ENCODE assay signal across 9 cellular contexts in genomic region chr1:201740086-201740541, GRCh38.
DNase-seq lines count a peak whose midpoint lies in the region; ATAC-seq and TF ChIP-seq lines count a peak whose summit lies in the region.
"Had no signal": no experiment of that assay in that cellular context is flagged by ENCODE, and none has a peak within 500 bp of the region (broad histone marks: within the 10 kb centered on the region; RNA-seq: fewer than 3 reads in every experiment).

No MANE protein-coding gene starts in this region.

- H3K27me3 Mint-ChIP-seq in activated T-cell treated with anti-CD3 and anti-CD28 coated beads, Interleukin-2, amount 50 U/mL, for 4 hours (ENCODE audit: low read depth) = peaks cover 24% of the 10 kb centered on the region
- no peaks in the 10 kb centered on the region for H3K27me3 Mint-ChIP-seq in type B pancreatic cell

- peaks cover 2 to 41% of the 10 kb centered on the region in 2 donors for H3K4me1 ChIP-seq in lung (ENCODE audit: control insufficient read depth in 2 of 2, insufficient read depth in 2 of 2, low read length in 2 of 2)
- peaks cover 5 to 22% of the 10 kb centered on the region in 2 donors for H3K4me1 ChIP-seq in adrenal gland (replicated peaks in 1 of 2)

- intact Hi-C loops in adrenal gland (cut with DNase I) = no loop called here

- no peak for TF ChIP-seq CTCF in cardiac fibroblast (IDR thresholded peaks at IDR 0.05; ENCODE audit: low read depth, low read length)
- no peak for TF ChIP-seq CTCF in lung (IDR thresholded peaks at IDR 0.05; ENCODE audit: control extremely low read depth, extremely low read depth)
- TF ChIP-seq CTCF in type B pancreatic cell (conservative IDR thresholded peaks at IDR 0.05) = peak; percentile 24
- no peak for TF ChIP-seq CTCF in adrenal gland (IDR thresholded peaks at IDR 0.05)

- H3K36me3 ChIP-seq in lung (ENCODE audit: control insufficient read depth in 2 of 2, insufficient read depth in 2 of 2, low read length in 2 of 2) (no peaks in the 10 kb centered on the region), adrenal gland (replicated peaks in 1 of 2) (no peaks in the 10 kb centered on the region)

- H3K27ac Mint-ChIP-seq in type B pancreatic cell = peak overlapping the region; percentile 79

- H3K27ac ChIP-seq in lung (ENCODE audit: low read depth in 1 of 2, low read length in 1 of 2) = peak overlapping the region; percentile 6 to 90
- H3K27ac ChIP-seq in adrenal gland = peak overlapping the region in 2 of 5 donors; percentile 49 to 73

- H3K4me3 Mint-ChIP-seq in activated T-cell treated with anti-CD3 and anti-CD28 coated beads, Interleukin-2, amount 50 U/mL, for 4 hours = peak overlapping the region; percentile 88
- peak overlapping the region; percentile 96 for H3K4me3 Mint-ChIP-seq in type B pancreatic cell

- WGBS in lung, 2 donors = 16 to 21% methylated on average over 24 to 29 of the region's 29 CpGs
- WGBS in adrenal gland, 4 donors = 1 to 6% (median 3%) methylated on average over 12 to 29 of the region's 29 CpGs

- no peaks in the 10 kb centered on the region for H3K9me3 Mint-ChIP-seq in activated T-cell treated with anti-CD3 and anti-CD28 coated beads, Interleukin-2, amount 50 U/mL, for 4 hours
- H3K9me3 Mint-ChIP-seq in type B pancreatic cell = no peaks in the 10 kb centered on the region

- H3K36me3 Mint-ChIP-seq in activated T-cell treated with anti-CD3 and anti-CD28 coated beads, Interleukin-2, amount 50 U/mL, for 4 hours (ENCODE audit: insufficient read depth) = no peaks in the 10 kb centered on the region
- H3K36me3 Mint-ChIP-seq in type B pancreatic cell = peaks cover 10% of the 10 kb centered on the region

- H3K4me1 Mint-ChIP-seq in activated T-cell treated with anti-CD3 and anti-CD28 coated beads, Interleukin-2, amount 50 U/mL, for 4 hours (ENCODE audit: low read depth) = peaks cover 31% of the 10 kb centered on the region
- H3K4me1 Mint-ChIP-seq in type B pancreatic cell (ENCODE audit: unreplicated experiment) = peaks cover 65% of the 10 kb centered on the region

- no peaks in the 10 kb centered on the region for H3K9me3 ChIP-seq in lung (ENCODE audit: control insufficient read depth in 2 of 2, insufficient read depth in 1 of 2, low read length in 1 of 2)
- no peaks in the 10 kb centered on the region for H3K9me3 ChIP-seq in adrenal gland (replicated peaks in 1 of 3)

- no peak for TF ChIP-seq POLR2A in adrenal gland (IDR thresholded peaks at IDR 0.05)

- peak; percentile 16 to 37 for ATAC-seq in activated T-cell treated with anti-CD3 and anti-CD28 coated beads, Interleukin-2, amount 50 U/mL, for 4 hours
- ATAC-seq in lung (ENCODE audit: insufficient read depth, low FRiP score) (peak; percentile 31), GM18498 (IDR thresholded peaks at IDR 0.05; ENCODE audit: unreplicated experiment) (no peak)

- no peaks in the 10 kb centered on the region for H3K27me3 ChIP-seq in lung (ENCODE audit: control insufficient read depth, insufficient read depth)
- no peaks in the 10 kb centered on the region for H3K27me3 ChIP-seq in adrenal gland

- H3K4me3 ChIP-seq in cardiac fibroblast (replicated peaks in 1 of 2; ENCODE audit: low read depth in 2 of 2, low read length in 2 of 2) (peak overlapping the region; percentile 83 to 94), lung (peak overlapping the region; percentile 39), adrenal gland (peak overlapping the region in 2 of 4 donors; percentile 39 to 62)

- no peak for DNase-seq in activated T-cell treated with anti-CD3 and anti-CD28 coated beads, Interleukin-2, amount 50 U/mL, for 4 hours
- DNase-seq in activated T-cell treated with anti-CD3 and anti-CD28 coated beads for 4 hours = no peak
- no peak for DNase-seq in cardiac fibroblast (ENCODE audit: low read depth in 2 of 2)
- no peak for DNase-seq in lung (ENCODE audit: low spot score)
- no peak for DNase-seq in type B pancreatic cell (ENCODE audit: extremely low spot score, unreplicated experiment)
- no peak for DNase-seq in DMS114 treated with DMSO at 0.1 percent for 48 hours (lab: John Stamatoyannopoulos, UW; ENCODE audit: unreplicated experiment)
- DNase-seq in adrenal gland = no peak
- DNase-seq: GF-D8 had no signal
